In the genomic region with DNA sequence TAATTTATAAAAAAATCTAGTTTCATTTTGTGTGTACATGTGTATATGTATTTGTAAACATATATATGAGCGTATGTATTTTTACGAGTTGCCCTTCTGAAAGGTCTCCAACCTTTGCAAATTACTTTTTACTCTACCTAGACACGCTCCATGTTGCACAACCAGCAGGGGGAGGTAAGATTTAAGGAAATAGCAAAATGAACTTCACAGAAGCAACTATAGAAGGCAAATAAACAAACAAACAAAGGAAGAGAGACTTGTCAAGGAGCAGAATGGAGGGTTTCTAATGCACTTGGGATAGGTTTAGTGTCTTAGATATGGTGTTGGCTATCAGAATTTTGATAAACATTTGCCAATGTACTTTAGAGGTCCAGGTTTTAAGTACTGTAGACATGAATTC, we compare ENCODE assay signal across 1 cellular context.
TF ChIP-seq lines count a peak whose summit lies in the region.

No MANE protein-coding gene starts in this region.

TF ChIP-seq in WTC11, 78 proteins besides CTCF, POLR2A, EP300 and RAD21 (continued from another document):
- TF ChIP-seq, protein P1, sequence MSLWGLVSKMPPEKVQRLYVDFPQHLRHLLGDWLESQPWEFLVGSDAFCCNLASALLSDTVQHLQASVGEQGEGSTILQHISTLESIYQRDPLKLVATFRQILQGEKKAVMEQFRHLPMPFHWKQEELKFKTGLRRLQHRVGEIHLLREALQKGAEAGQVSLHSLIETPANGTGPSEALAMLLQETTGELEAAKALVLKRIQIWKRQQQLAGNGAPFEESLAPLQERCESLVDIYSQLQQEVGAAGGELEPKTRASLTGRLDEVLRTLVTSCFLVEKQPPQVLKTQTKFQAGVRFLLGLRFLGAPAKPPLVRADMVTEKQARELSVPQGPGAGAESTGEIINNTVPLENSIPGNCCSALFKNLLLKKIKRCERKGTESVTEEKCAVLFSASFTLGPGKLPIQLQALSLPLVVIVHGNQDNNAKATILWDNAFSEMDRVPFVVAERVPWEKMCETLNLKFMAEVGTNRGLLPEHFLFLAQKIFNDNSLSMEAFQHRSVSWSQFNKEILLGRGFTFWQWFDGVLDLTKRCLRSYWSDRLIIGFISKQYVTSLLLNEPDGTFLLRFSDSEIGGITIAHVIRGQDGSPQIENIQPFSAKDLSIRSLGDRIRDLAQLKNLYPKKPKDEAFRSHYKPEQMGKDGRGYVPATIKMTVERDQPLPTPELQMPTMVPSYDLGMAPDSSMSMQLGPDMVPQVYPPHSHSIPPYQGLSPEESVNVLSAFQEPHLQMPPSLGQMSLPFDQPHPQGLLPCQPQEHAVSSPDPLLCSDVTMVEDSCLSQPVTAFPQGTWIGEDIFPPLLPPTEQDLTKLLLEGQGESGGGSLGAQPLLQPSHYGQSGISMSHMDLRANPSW (CRISPR knock-in tag; conservative IDR thresholded peaks at IDR 0.05; ENCODE audit: low read depth) = no peak
- TF ChIP-seq, protein P2, sequence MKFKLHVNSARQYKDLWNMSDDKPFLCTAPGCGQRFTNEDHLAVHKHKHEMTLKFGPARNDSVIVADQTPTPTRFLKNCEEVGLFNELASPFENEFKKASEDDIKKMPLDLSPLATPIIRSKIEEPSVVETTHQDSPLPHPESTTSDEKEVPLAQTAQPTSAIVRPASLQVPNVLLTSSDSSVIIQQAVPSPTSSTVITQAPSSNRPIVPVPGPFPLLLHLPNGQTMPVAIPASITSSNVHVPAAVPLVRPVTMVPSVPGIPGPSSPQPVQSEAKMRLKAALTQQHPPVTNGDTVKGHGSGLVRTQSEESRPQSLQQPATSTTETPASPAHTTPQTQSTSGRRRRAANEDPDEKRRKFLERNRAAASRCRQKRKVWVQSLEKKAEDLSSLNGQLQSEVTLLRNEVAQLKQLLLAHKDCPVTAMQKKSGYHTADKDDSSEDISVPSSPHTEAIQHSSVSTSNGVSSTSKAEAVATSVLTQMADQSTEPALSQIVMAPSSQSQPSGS (CRISPR knock-in tag; IDR thresholded peaks at IDR 0.05; ENCODE audit: borderline replicate concordance, low read depth) = no peak
- TF ChIP-seq, protein P3, sequence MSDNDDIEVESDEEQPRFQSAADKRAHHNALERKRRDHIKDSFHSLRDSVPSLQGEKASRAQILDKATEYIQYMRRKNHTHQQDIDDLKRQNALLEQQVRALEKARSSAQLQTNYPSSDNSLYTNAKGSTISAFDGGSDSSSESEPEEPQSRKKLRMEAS (CRISPR knock-in tag; IDR thresholded peaks at IDR 0.05) = no peak
